ENCODE assay signal across 23 cellular contexts in the genomic region with DNA sequence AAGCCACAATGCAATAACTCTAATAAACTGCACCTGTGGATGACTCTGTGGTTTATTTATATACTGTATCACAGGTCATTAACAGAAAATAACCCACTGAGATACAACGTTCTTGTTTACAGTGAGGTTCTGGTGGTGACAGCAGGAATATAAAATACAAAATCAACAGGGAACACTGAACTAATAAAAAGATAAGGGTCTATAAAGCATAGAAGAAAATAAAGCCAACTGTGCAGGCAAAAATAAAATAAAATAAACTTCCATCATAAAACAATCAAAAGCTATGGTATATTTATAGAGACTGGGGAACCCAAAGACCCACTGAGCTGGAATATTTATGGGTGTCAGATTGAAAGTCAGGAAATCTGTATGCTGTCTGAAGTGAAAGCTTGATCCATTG.
"Had no signal": no experiment of that assay in that cellular context is flagged by ENCODE, and none has a peak within 500 bp of the region (broad histone marks: within the 10 kb centered on the region; RNA-seq: fewer than 3 reads in every experiment).

No MANE protein-coding gene starts in this region.

- H3K9me3 ChIP-seq: SJCRH30 had no signal

- H3K4me3 ChIP-seq: SJCRH30, SK-N-MC had no signal

- ATAC-seq: activated CD4-positive, alpha-beta T cell treated with anti-CD3 and anti-CD28 coated beads for 36 hours; activated CD4-positive, CD25-positive, alpha-beta regulatory T cell treated with anti-CD3 and anti-CD28 coated beads, Interleukin-2, amount 50 U/mL, for 24 hours; activated CD8-positive, alpha-beta T cell treated with anti-CD3 and anti-CD28 coated beads, Interleukin-2, amount 10 ng/mL, durations not matched to agents 7 days and 5 days; activated naive CD4-positive, alpha-beta T cell treated with anti-CD3 and anti-CD28 coated beads, Interleukin-2, amount 50 U/mL, for 72 hours; Panc1; WTC11 had no signal

- H3K27ac ChIP-seq: SJCRH30, SK-N-MC had no signal

- H3K36me3 ChIP-seq: SJCRH30 had no signal

- H3K27me3 ChIP-seq: SJCRH30 had no signal

- H3K4me1 ChIP-seq: SJCRH30 had no signal

- DNase-seq: activated CD4-positive, alpha-beta T cell treated with anti-CD3 and anti-CD28 coated beads for 36 hours; activated CD4-positive, alpha-beta T cell treated with anti-CD3 and anti-CD28 coated beads, Interleukin-2, amount 10 ng/mL, durations not matched to agents 7 days and 5 days; activated CD4-positive, alpha-beta T cell treated with anti-CD3 and anti-CD28 coated beads, Interleukin-2, amount 50 U/mL, for 48 hours; activated CD8-positive, alpha-beta T cell treated with anti-CD3 and anti-CD28 coated beads, Interleukin-2, amount 10 ng/mL, durations not matched to agents 7 days and 5 days; activated gamma-delta T cell treated with Interleukin-2 at 50 U/mL for 16 hours; activated naive CD4-positive, alpha-beta T cell treated with anti-CD3 and anti-CD28 coated beads for 36 hours; activated T-cell treated with anti-CD3 and anti-CD28 coated beads, Interleukin-2, amount 50 U/mL, for 24 hours; anterior cingulate cortex; caudate nucleus; cerebellar nuclear complex; NCI-H1092 treated with DMSO at 0.1 percent for 48 hours; NCI-H187 treated with DMSO at 0.1 percent for 48 hours; NCI-H446; NCI-H524 treated with DMSO at 0.1 percent for 48 hours; SHP77; SJCRH30 had no signal

- FAIRE-seq: bronchial epithelial cell, TTC549 had no signal
